ENCODE assay signal across 16 cellular contexts in the genomic region with DNA sequence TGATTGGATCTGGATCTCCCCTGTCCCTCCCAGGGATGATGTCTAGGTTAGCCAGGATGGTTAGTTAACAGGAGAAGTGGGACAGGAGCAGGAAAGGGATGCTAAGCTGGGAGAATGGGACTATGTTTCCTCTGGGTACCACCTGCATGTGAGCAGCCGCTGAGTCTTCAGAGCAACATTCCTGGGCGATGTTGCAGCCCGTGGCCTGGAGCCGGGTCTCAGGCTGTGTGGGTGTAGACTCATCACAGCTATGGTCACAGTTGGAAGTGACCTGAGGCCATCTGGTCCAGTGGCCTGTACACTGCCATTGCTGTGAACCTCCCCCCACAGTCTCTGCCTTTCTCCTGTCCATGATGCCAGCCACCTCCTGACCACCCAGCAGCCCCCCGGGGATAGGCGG.
"Had no signal": no experiment of that assay in that cellular context is flagged by ENCODE, and none has a peak within 500 bp of the region (broad histone marks: within the 10 kb centered on the region; RNA-seq: fewer than 3 reads in every experiment).

No MANE protein-coding gene starts in this region.

- FAIRE-seq: keratinocyte had no signal

- H3K36me3 ChIP-seq: cardiac muscle cell, tibial nerve, vagina had no signal

- H3K9me3 ChIP-seq: vagina had no signal

- H3K27ac ChIP-seq: cardiac muscle cell, tibial nerve, vagina had no signal

- DNase-seq: activated CD4-positive, alpha-beta memory T cell treated with anti-CD3 and anti-CD28 coated beads, Interleukin-2, amount 10 ng/mL, durations not matched to agents 7 days and 5 days; activated CD4-positive, alpha-beta T cell treated with anti-CD3 and anti-CD28 coated beads for 48 hours; activated CD4-positive, CD25-positive, alpha-beta regulatory T cell; activated CD8-positive, alpha-beta memory T cell treated with anti-CD3 and anti-CD28 coated beads, Interleukin-2, amount 10 ng/mL, durations not matched to agents 7 days and 5 days; activated naive CD8-positive, alpha-beta T cell treated with anti-CD3 and anti-CD28 coated beads for 36 hours; amygdala; effector memory CD8-positive, alpha-beta T cell; hippocampal formation; midbrain; retina; stimulated activated CD4-positive, alpha-beta T cell treated with anti-CD3 and anti-CD28 coated beads, Interleukin-12 subunit alpha, Interleukin-12 subunit beta, amount 100 ng/mL, for 4 hours; stimulated activated CD4-positive, alpha-beta T cell treated with anti-CD3 and anti-CD28 coated beads, Interleukin-1b, Interleukin-23, amount 100 ng/mL, for 48 hours had no signal
